1 cellular context compared by ENCODE assay signal in the genomic region with DNA sequence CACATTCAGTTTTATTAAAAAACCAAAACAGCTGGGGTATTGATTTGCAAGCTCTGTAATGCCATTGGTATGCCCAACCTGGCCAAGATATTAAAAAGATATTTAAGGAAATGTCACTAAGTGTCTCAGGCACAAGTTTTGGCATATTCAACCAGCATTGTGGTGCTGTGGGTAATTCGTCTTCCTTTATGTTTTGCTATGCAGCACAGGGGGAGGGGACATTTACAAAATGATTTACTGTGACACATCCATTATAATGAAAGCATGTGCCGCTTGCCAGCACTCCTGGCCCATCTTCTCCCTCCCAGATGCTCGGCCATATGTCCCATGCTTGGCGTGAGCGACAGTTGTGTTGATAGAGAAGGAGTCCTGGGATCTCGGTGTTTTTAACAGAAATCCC.
TF ChIP-seq lines count a peak whose summit lies in the region.

No MANE protein-coding gene starts in this region.

TF ChIP-seq in GM23338, 12 proteins besides CTCF, POLR2A, EP300 and RAD21 (continued from another document):
- TF ChIP-seq, protein P1, sequence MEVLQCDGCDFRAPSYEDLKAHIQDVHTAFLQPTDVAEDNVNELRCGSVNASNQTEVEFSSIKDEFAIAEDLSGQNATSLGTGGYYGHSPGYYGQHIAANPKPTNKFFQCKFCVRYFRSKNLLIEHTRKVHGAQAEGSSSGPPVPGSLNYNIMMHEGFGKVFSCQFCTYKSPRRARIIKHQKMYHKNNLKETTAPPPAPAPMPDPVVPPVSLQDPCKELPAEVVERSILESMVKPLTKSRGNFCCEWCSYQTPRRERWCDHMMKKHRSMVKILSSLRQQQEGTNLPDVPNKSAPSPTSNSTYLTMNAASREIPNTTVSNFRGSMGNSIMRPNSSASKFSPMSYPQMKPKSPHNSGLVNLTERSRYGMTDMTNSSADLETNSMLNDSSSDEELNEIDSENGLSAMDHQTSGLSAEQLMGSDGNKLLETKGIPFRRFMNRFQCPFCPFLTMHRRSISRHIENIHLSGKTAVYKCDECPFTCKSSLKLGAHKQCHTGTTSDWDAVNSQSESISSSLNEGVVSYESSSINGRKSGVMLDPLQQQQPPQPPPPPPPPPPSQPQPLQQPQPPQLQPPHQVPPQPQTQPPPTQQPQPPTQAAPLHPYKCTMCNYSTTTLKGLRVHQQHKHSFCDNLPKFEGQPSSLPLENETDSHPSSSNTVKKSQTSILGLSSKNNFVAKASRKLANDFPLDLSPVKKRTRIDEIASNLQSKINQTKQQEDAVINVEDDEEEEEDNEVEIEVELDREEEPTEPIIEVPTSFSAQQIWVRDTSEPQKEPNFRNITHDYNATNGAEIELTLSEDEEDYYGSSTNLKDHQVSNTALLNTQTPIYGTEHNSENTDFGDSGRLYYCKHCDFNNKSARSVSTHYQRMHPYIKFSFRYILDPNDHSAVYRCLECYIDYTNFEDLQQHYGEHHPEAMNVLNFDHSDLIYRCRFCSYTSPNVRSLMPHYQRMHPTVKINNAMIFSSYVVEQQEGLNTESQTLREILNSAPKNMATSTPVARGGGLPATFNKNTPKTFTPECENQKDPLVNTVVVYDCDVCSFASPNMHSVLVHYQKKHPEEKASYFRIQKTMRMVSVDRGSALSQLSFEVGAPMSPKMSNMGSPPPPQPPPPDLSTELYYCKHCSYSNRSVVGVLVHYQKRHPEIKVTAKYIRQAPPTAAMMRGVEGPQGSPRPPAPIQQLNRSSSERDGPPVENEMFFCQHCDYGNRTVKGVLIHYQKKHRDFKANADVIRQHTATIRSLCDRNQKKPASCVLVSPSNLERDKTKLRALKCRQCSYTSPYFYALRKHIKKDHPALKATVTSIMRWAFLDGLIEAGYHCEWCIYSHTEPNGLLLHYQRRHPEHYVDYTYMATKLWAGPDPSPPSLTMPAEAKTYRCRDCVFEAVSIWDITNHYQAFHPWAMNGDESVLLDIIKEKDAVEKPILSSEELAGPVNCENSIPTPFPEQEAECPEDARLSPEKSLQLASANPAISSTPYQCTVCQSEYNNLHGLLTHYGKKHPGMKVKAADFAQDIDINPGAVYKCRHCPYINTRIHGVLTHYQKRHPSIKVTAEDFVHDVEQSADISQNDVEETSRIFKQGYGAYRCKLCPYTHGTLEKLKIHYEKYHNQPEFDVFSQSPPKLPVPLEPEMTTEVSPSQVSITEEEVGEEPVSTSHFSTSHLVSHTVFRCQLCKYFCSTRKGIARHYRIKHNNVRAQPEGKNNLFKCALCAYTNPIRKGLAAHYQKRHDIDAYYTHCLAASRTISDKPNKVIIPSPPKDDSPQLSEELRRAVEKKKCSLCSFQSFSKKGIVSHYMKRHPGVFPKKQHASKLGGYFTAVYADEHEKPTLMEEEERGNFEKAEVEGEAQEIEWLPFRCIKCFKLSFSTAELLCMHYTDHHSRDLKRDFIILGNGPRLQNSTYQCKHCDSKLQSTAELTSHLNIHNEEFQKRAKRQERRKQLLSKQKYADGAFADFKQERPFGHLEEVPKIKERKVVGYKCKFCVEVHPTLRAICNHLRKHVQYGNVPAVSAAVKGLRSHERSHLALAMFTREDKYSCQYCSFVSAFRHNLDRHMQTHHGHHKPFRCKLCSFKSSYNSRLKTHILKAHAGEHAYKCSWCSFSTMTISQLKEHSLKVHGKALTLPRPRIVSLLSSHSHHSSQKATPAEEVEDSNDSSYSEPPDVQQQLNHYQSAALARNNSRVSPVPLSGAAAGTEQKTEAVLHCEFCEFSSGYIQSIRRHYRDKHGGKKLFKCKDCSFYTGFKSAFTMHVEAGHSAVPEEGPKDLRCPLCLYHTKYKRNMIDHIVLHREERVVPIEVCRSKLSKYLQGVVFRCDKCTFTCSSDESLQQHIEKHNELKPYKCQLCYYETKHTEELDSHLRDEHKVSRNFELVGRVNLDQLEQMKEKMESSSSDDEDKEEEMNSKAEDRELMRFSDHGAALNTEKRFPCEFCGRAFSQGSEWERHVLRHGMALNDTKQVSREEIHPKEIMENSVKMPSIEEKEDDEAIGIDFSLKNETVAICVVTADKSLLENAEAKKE (CRISPR knock-in tag; IDR thresholded peaks at IDR 0.05), result no peak
- TF ChIP-seq ZNF114 (CRISPR knock-in tag; IDR thresholded peaks at IDR 0.05), result no peak
